ENCODE assay signal across 9 cellular contexts in the genomic region with DNA sequence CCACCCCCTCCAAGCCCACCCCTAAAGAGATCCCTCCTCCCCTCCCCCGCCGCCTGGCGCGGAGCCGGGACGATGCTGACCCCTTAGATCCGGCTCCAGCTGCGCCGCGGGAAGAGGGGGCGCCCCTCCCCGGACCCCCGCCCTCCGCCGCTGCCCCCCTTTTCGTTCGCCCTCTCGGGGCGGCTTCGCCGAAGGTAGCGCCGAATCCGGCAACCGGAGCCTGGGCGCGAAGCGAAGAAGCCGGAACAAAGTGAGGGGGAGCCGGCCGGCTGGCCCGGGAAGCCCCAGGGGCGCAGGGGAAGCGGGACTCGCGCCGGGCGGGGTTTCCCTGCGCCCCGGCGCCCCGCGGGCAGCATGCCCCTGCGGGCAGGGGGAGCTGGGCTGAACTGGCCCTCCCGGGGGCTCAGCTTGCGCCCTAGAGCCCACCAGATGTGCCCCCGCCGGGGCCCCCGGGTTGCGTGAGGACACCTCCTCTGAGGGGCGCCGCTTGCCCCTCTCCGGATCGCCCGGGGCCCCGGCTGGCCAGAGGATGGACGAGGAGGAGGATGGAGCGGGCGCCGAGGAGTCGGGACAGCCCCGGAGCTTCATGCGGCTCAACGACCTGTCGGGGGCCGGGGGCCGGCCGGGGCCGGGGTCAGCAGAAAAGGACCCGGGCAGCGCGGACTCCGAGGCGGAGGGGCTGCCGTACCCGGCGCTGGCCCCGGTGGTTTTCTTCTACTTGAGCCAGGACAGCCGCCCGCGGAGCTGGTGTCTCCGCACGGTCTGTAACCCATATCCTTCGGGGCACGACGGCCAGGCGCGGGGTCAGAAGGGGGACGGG. TPM values are rescaled to one million over a fixed set of nuclear protein-coding genes. Genes with fewer than 3 reads are reported as not detected.
A peak's percentile ranks its signal among the peaks of the same experiment; 100 is the strongest.
DNase-seq lines count a peak whose midpoint lies in the region; ATAC-seq and TF ChIP-seq lines count a peak whose summit lies in the region.
"Had no signal": no experiment of that assay in that cellular context is flagged by ENCODE, and none has a peak within 500 bp of the region (broad histone marks: within the 10 kb centered on the region; RNA-seq: fewer than 3 reads in every experiment).

No MANE protein-coding gene starts in this region.

- DNase-seq in AG04450 (ENCODE audit: low read depth, low spot score) (no peak), memory B cell (ENCODE audit: low spot score in 2 of 2) (no peak), mucosa of gallbladder (ENCODE audit: low spot score) (no peak), NCI-H2107 (lab: John Stamatoyannopoulos, UW) (no peak)
- DNase-seq in activated T-cell treated with anti-CD3 and anti-CD28 coated beads, Interleukin-2, amount 50 U/mL, for 4 hours = no peak
- DNase-seq in activated CD4-positive, alpha-beta memory T cell treated with anti-CD3 and anti-CD28 coated beads, Interleukin-2, amount 10 ng/mL, durations not matched to agents 7 days and 5 days = no peak
- DNase-seq in NK-92 treated with Interleukin-12 subunit alpha and Interleukin-12 subunit beta, amount 100 ng/mL, for 24 hours (lab: John Stamatoyannopoulos, UW) = no peak

- no peaks in the 10 kb centered on the region; the same call in 1 of the 2 replicates for H3K9me3 ChIP-seq in AG04450 (ENCODE audit: control insufficient read depth, insufficient read depth, low read length)

- H3K27ac Mint-ChIP-seq in memory B cell = no peak overlapping the region
- no peak overlapping the region for H3K27ac Mint-ChIP-seq in activated CD4-positive, alpha-beta memory T cell treated with anti-CD3 and anti-CD28 coated beads, Interleukin-2, amount 10 ng/mL, durations not matched to agents 7 days and 5 days

- H3K27ac ChIP-seq in AG04450 (ENCODE audit: low read depth, low read length) = no peak overlapping the region

- peaks cover 28% of the 10 kb centered on the region for H3K4me1 Mint-ChIP-seq in activated T-cell treated with anti-CD3 and anti-CD28 coated beads, Interleukin-2, amount 50 U/mL, for 4 hours (ENCODE audit: low read depth)
- peaks cover 23% of the 10 kb centered on the region for H3K4me1 Mint-ChIP-seq in memory B cell
- peaks cover 18% of the 10 kb centered on the region for H3K4me1 Mint-ChIP-seq in activated CD4-positive, alpha-beta memory T cell treated with anti-CD3 and anti-CD28 coated beads, Interleukin-2, amount 10 ng/mL, durations not matched to agents 7 days and 5 days

- CTCF ChIA-PET in AG04450 (lab: Charles Lee) = interaction anchor here (1.5 to 2.5 kb wide), 2 partner anchors 10 to 165 kb away, joined by 4 to 13 read pairs; no protein-coding TSS in a partner anchor
- CTCF ChIA-PET in activated CD4-positive, alpha-beta memory T cell treated with anti-CD3 and anti-CD28 coated beads, Interleukin-2, amount 10 ng/mL, durations not matched to agents 7 days and 5 days (lab: Charles Lee) = interaction anchor here (0.6 to 2.0 kb wide), 5 partner anchors 9 to 136 kb away, joined by 3 to 6 read pairs (median 4); no protein-coding TSS in a partner anchor

- H3K27me3 ChIP-seq in AG04450 (ENCODE audit: control insufficient read depth, insufficient read depth, low read length) = peaks cover 71% of the 10 kb centered on the region

- peak; percentile 7 for ATAC-seq in GM19467 (IDR thresholded peaks at IDR 0.05; ENCODE audit: unreplicated experiment)
- peak; percentile 10 to 16 for ATAC-seq in activated T-cell treated with anti-CD3 and anti-CD28 coated beads, Interleukin-2, amount 50 U/mL, for 4 hours
- peak; percentile 33 for ATAC-seq in memory B cell (ENCODE audit: low read depth)

- H3K9me3 Mint-ChIP-seq in activated T-cell treated with anti-CD3 and anti-CD28 coated beads, Interleukin-2, amount 50 U/mL, for 4 hours = no peaks in the 10 kb centered on the region
- no peaks in the 10 kb centered on the region for H3K9me3 Mint-ChIP-seq in memory B cell
- no peaks in the 10 kb centered on the region for H3K9me3 Mint-ChIP-seq in activated CD4-positive, alpha-beta memory T cell treated with anti-CD3 and anti-CD28 coated beads, Interleukin-2, amount 10 ng/mL, durations not matched to agents 7 days and 5 days

- no peaks in the 10 kb centered on the region for H3K36me3 Mint-ChIP-seq in activated T-cell treated with anti-CD3 and anti-CD28 coated beads, Interleukin-2, amount 50 U/mL, for 4 hours (ENCODE audit: insufficient read depth)
- H3K36me3 Mint-ChIP-seq in memory B cell = no peaks in the 10 kb centered on the region
- H3K36me3 Mint-ChIP-seq in activated CD4-positive, alpha-beta memory T cell treated with anti-CD3 and anti-CD28 coated beads, Interleukin-2, amount 10 ng/mL, durations not matched to agents 7 days and 5 days (ENCODE audit: low read depth) = no peaks in the 10 kb centered on the region

- POLR2A ChIA-PET in AG04450 (lab: Yijun Ruan, JAX) = interaction anchor here (0.6 to 1.0 kb wide), 2 partner anchors 78 to 133 kb away, joined by 3 read pairs; no protein-coding TSS in a partner anchor
- POLR2A ChIA-PET in activated CD4-positive, alpha-beta memory T cell treated with anti-CD3 and anti-CD28 coated beads, Interleukin-2, amount 10 ng/mL, durations not matched to agents 7 days and 5 days (lab: Charles Lee) = no interaction called here

- H3K4me3 Mint-ChIP-seq in activated T-cell treated with anti-CD3 and anti-CD28 coated beads, Interleukin-2, amount 50 U/mL, for 4 hours = no peak overlapping the region
- H3K4me3 Mint-ChIP-seq in memory B cell = peak overlapping the region; percentile 37
- H3K4me3 Mint-ChIP-seq in activated CD4-positive, alpha-beta memory T cell treated with anti-CD3 and anti-CD28 coated beads, Interleukin-2, amount 10 ng/mL, durations not matched to agents 7 days and 5 days = no peak overlapping the region

- TF ChIP-seq CTCF in AG04450 (IDR thresholded peaks at IDR 0.05; ENCODE audit: low read depth, low read length) = no peak

- H3K27me3 Mint-ChIP-seq in activated T-cell treated with anti-CD3 and anti-CD28 coated beads, Interleukin-2, amount 50 U/mL, for 4 hours (ENCODE audit: low read depth) = peaks cover 57% of the 10 kb centered on the region
- H3K27me3 Mint-ChIP-seq in memory B cell = peaks cover 17% of the 10 kb centered on the region
- H3K27me3 Mint-ChIP-seq in activated CD4-positive, alpha-beta memory T cell treated with anti-CD3 and anti-CD28 coated beads, Interleukin-2, amount 10 ng/mL, durations not matched to agents 7 days and 5 days = peaks cover 74% of the 10 kb centered on the region

- peak overlapping the region; percentile 46 for H3K4me3 ChIP-seq in AG04450 (ENCODE audit: low read depth, low read length)

RNA-seq across cellular contexts. Expression of a gene that starts 0.6 kb away (rescaled TPM):
- 0.05 TPM in 1 of 2 replicates, not detected in the other for polyA plus RNA-seq in AG04450 (2011; rRNA removed)
- polyA minus RNA-seq in AG04450 (2011; rRNA and poly(A)+ RNA removed) = 0.14 TPM in 1 of 2 replicates, not detected in the other
- under 1 TPM in 1 of 3 donors, not detected in 2; 0.03 TPM for total RNA-seq in activated T-cell treated with anti-CD3 and anti-CD28 coated beads, Interleukin-2, amount 50 U/mL, for 4 hours
- 0.26 TPM for total RNA-seq in mucosa of gallbladder
- total RNA-seq in activated CD4-positive, alpha-beta memory T cell treated with anti-CD3 and anti-CD28 coated beads, Interleukin-2, amount 10 ng/mL, durations not matched to agents 7 days and 5 days = not detected
- total RNA-seq: T-helper 2 cell treated with Interferon-gamma antibody and Interleukin-4, amounts not matched to agents 100 ng/mL and 5 ng/mL, for 36 hours had no signal

RNA-seq across cellular contexts. Expression of a gene that starts 14.2 kb away (rescaled TPM):
- 17.1 and 25.1 TPM in 2 replicates for polyA plus RNA-seq in AG04450 (2011; rRNA removed)
- polyA minus RNA-seq in AG04450 (2011; rRNA and poly(A)+ RNA removed) = 19.9 and 31.0 TPM in 2 replicates
- 10 to 100 TPM in 2 of 3 donors, 1 to 10 TPM in 1; 6.5 to 16.9 (median 13.5) TPM for total RNA-seq in activated T-cell treated with anti-CD3 and anti-CD28 coated beads, Interleukin-2, amount 50 U/mL, for 4 hours
- total RNA-seq in mucosa of gallbladder = 70.0 TPM
- 10 to 100 TPM; 14.5 to 17.8 TPM for total RNA-seq in activated CD4-positive, alpha-beta memory T cell treated with anti-CD3 and anti-CD28 coated beads, Interleukin-2, amount 10 ng/mL, durations not matched to agents 7 days and 5 days

RNA-seq across cellular contexts. Expression of a gene that starts 28.6 kb away (rescaled TPM):
- polyA plus RNA-seq in AG04450 (2011; rRNA removed) = not detected in 2 replicates
- polyA minus RNA-seq in AG04450 (2011; rRNA and poly(A)+ RNA removed) = 0.09 TPM in 1 of 2 replicates, not detected in the other
- under 1 TPM in 1 of 3 donors, not detected in 2; 0.30 TPM for total RNA-seq in activated T-cell treated with anti-CD3 and anti-CD28 coated beads, Interleukin-2, amount 50 U/mL, for 4 hours
- 92.7 TPM for total RNA-seq in mucosa of gallbladder
- not detected for total RNA-seq in activated CD4-positive, alpha-beta memory T cell treated with anti-CD3 and anti-CD28 coated beads, Interleukin-2, amount 10 ng/mL, durations not matched to agents 7 days and 5 days
- total RNA-seq: T-helper 2 cell treated with Interferon-gamma antibody and Interleukin-4, amounts not matched to agents 100 ng/mL and 5 ng/mL, for 36 hours had no signal

RNA-seq across cellular contexts. Expression of a gene that starts 52.9 kb away (rescaled TPM):
- 0.11 and 0.17 TPM in 2 replicates for polyA plus RNA-seq in AG04450 (2011; rRNA removed)
- polyA minus RNA-seq in AG04450 (2011; rRNA and poly(A)+ RNA removed) = 0.48 TPM in 1 of 2 replicates, not detected in the other
- total RNA-seq in activated T-cell treated with anti-CD3 and anti-CD28 coated beads, Interleukin-2, amount 50 U/mL, for 4 hours = under 1 TPM; 0.26 to 0.49 (median 0.30) TPM
- 4.6 TPM for total RNA-seq in mucosa of gallbladder
- total RNA-seq in activated CD4-positive, alpha-beta memory T cell treated with anti-CD3 and anti-CD28 coated beads, Interleukin-2, amount 10 ng/mL, durations not matched to agents 7 days and 5 days = 10 to 100 TPM; 13.4 to 15.2 TPM

Comparison
In these comparisons a context has a peak if more than half of its experiments do, and no peak if none do; other contexts are left out.
1. RNA of a gene that starts 28.6 kb away (total RNA-seq): 92.7 TPM in mucosa of gallbladder (single experiment); 0.30 TPM in activated T-cell treated with anti-CD3 and anti-CD28 coated beads, Interleukin-2, amount 50 U/mL, for 4 hours and not detected in activated CD4-positive, alpha-beta memory T cell treated with anti-CD3 and anti-CD28 coated beads, Interleukin-2, amount 10 ng/mL, durations not matched to agents 7 days and 5 days; every median in the first group is over 10 times any median in the second.
2. Peak in every context shown above with its lines, with median percentiles within 50 percentile points of each other: ATAC-seq.